8 cellular contexts compared by ENCODE assay signal in genomic region chr16:67395458-67396158, GRCh38. TPM values are rescaled to one million over a fixed set of nuclear protein-coding genes. Genes with fewer than 3 reads are reported as not detected.
A peak's percentile ranks its signal among the peaks of the same experiment; 100 is the strongest.
DNase-seq lines count a peak whose midpoint lies in the region; ATAC-seq and TF ChIP-seq lines count a peak whose summit lies in the region.

No MANE protein-coding gene starts in this region.

- TF ChIP-seq CTCF in left ventricle myocardium inferior (IDR thresholded peaks at IDR 0.05; ENCODE audit: borderline replicate concordance) (no peak), RWPE1 (conservative IDR thresholded peaks at IDR 0.05; ENCODE audit: low read depth) (no peak), uterus (IDR thresholded peaks at IDR 0.05) (no peak)

- peaks cover 85% of the 10 kb centered on the region for H3K4me1 ChIP-seq in left ventricle myocardium inferior
- H3K4me1 ChIP-seq in uterus = peaks cover 0 to 28% of the 10 kb centered on the region in 2 donors

- POLR2A ChIA-PET in RWPE1 (lab: Yijun Ruan, JAX; ENCODE audit: low non-redundant PET) = no interaction called here

- CTCF ChIA-PET in RWPE1 (lab: Yijun Ruan, JAX) = interaction anchor here (0.6 kb wide), 1 partner anchor 68 kb away, joined by 5 read pairs; no protein-coding TSS in a partner anchor

- TF ChIP-seq POLR2A in uterus (IDR thresholded peaks at IDR 0.05) = no peak

- H3K9me3 ChIP-seq in left ventricle myocardium inferior (replicated peaks) (no peaks in the 10 kb centered on the region), uterus (no peaks in the 10 kb centered on the region)

- H3K4me3 ChIP-seq in left ventricle myocardium inferior (peak overlapping the region; percentile 7), uterus (no peak overlapping the region)

- H3K27ac ChIP-seq in left ventricle myocardium inferior (replicated peaks) (peak overlapping the region; percentile 72), RWPE1 (peak overlapping the region; percentile 72), uterus (peak overlapping the region in 1 of 2 donors; percentile 63)

- H3K27me3 ChIP-seq in left ventricle myocardium inferior (ENCODE audit: low read depth) (peaks cover 19% of the 10 kb centered on the region), uterus (no peaks in the 10 kb centered on the region)

- ATAC-seq in Right ventricle myocardium superior (ENCODE audit: poor library complexity) = no peak
- no peak for ATAC-seq in HG02981 (IDR thresholded peaks at IDR 0.05; ENCODE audit: unreplicated experiment)
- no peak for ATAC-seq in HG03045 (IDR thresholded peaks at IDR 0.05; ENCODE audit: unreplicated experiment)

- intact Hi-C loops in left ventricle myocardium inferior (cut with micrococcal nuclease) = no loop called here
- intact Hi-C loops in Right ventricle myocardium superior (cut with DNase I) = loop anchor here (10.0 kb wide), 1 partner anchor 131 kb away; no protein-coding TSS in a partner anchor
- intact Hi-C loops in uterus (cut with DNase I; ENCODE audit: low total_unique reads) = no loop called here

- H3K36me3 ChIP-seq in left ventricle myocardium inferior = no peaks in the 10 kb centered on the region
- H3K36me3 ChIP-seq in uterus = no peaks in the 10 kb centered on the region

- DNase-seq in left ventricle myocardium inferior (no peak), Right ventricle myocardium superior (no peak), RWPE1 (ENCODE audit: low spot score) (no peak), kidney tubule cell (ENCODE audit: low spot score) (peak; percentile 47), HCEC 1CT (no peak), uterus (no peak)

RNA-seq across cellular contexts. Expression of gene TPPP3, which starts 2.3 kb away (rescaled TPM):
- total RNA-seq in left ventricle myocardium inferior = 15.5 TPM
- 8.9 TPM for total RNA-seq in Right ventricle myocardium superior
- total RNA-seq in uterus = 10 to 100 TPM; 13.4 to 26.6 (median 16.2) TPM

RNA-seq across cellular contexts. Expression of gene ZDHHC1, which starts 20.7 kb away (rescaled TPM):
- total RNA-seq in left ventricle myocardium inferior (2.9 TPM), Right ventricle myocardium superior (3.4 TPM), uterus (10 to 100 TPM; 14.7 to 30.6 (median 25.6) TPM)

RNA-seq across cellular contexts. Expression of gene HSD11B2, which starts 35.3 kb away (rescaled TPM):
- total RNA-seq in left ventricle myocardium inferior = 0.99 TPM
- 0.89 TPM for total RNA-seq in Right ventricle myocardium superior
- 10 to 100 TPM in 2 of 4 donors, 1 to 10 TPM in 2; 1.2 to 82.1 (median 9.7) TPM for total RNA-seq in uterus
